Comparison of ENCODE assay signal across 18 cellular contexts in the genomic region with DNA sequence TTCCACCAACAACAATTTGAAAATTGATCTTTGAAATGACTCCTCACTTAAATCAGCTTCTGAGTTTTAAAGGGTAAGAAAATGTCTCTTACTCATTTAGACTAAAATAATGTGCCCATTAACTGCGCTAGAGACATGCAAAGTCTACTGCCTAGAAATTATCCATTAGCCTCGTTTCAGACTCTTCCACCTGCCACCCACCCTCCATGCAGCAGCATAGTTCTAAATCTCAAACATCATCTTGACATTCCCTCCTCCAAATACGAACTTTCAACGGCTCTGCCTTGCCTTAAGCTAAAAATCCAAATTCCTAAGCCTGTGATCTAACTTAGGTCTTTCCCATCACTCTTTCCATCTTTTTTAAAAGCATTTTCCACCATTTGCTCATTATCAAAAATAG.
"Had no signal": no experiment of that assay in that cellular context is flagged by ENCODE, and none has a peak within 500 bp of the region (broad histone marks: within the 10 kb centered on the region; RNA-seq: fewer than 3 reads in every experiment).

No MANE protein-coding gene starts in this region.

- ATAC-seq: gastrocnemius medialis, left lung, lower lobe of right lung, mucosa of descending colon had no signal

- H3K4me1 ChIP-seq: gastrocnemius medialis, left lung, lower lobe of right lung had no signal

- H3K27me3 Mint-ChIP-seq: naive B cell had no signal

- DNase-seq: dermis blood vessel endothelial cell; dorsolateral prefrontal cortex; effector CD4-positive, alpha-beta T cell; effector memory CD4-positive, alpha-beta T cell; foreskin melanocyte; gastrocnemius medialis; heart right ventricle; hippocampal formation; left cardiac atrium; left lung; left ventricle myocardium superior; lower lobe of right lung; mesenchymal stem cell; mucosa of descending colon; naive B cell had no signal

- H3K36me3 ChIP-seq: esophagus muscularis mucosa, gastrocnemius medialis, heart right ventricle, left lung, lower lobe of right lung had no signal

- H3K27ac ChIP-seq: coronary artery, dorsolateral prefrontal cortex, esophagus muscularis mucosa, gastrocnemius medialis, heart right ventricle, left lung, lower lobe of right lung had no signal

- H3K36me3 Mint-ChIP-seq: mesothelial cell of epicardium, naive B cell had no signal

- H3K9me3 ChIP-seq: gastrocnemius medialis, left lung, lower lobe of right lung, mucosa of descending colon had no signal

- H3K27ac Mint-ChIP-seq: mesothelial cell of epicardium, naive B cell had no signal

- H3K4me3 ChIP-seq: coronary artery, dorsolateral prefrontal cortex, esophagus muscularis mucosa, gastrocnemius medialis, heart right ventricle, left lung, lower lobe of right lung, mucosa of descending colon had no signal

- H3K4me1 Mint-ChIP-seq: naive B cell had no signal

- H3K4me3 Mint-ChIP-seq: mesothelial cell of epicardium, naive B cell had no signal

- H3K27me3 ChIP-seq: esophagus muscularis mucosa, heart right ventricle, left lung had no signal
